13 cellular contexts compared by ENCODE assay signal in the genomic region with DNA sequence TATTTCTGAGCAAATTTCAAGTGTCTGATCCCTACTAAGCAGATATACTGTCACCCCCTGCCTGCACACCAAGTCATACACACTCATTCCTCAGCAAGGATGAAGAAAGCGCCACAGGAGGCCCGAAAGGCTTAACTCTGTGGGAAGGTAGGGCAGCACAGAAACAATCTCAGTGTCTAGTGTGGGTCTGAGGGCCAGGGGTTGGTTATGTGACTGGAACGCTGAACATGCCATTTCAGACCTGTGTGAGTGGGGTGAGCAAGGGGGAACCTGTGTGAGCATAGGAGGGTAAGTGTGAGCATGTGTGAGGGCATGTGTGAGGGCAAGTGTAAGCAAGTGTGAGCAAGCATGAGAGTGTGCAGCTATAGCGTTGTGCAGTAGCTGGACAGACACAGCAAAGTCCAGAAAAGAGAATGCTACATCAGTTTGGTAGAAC. TPM values are rescaled to one million over a fixed set of nuclear protein-coding genes. Genes with fewer than 3 reads are reported as not detected.
A peak's percentile ranks its signal among the peaks of the same experiment; 100 is the strongest.
DNase-seq lines count a peak whose midpoint lies in the region; ATAC-seq, FAIRE-seq and TF ChIP-seq lines count a peak whose summit lies in the region.
"Had no signal": no experiment of that assay in that cellular context is flagged by ENCODE, and none has a peak within 500 bp of the region (broad histone marks: within the 10 kb centered on the region; RNA-seq: fewer than 3 reads in every experiment).

No MANE protein-coding gene starts in this region.

- no peaks in the 10 kb centered on the region for H3F3A ChIP-seq in Loucy (ENCODE audit: low read depth)

- FAIRE-seq in D721Med (lab: Jason Lieb, UNC) = no peak

- H3K4ac ChIP-seq in trophoblast cell (ENCODE audit: low read depth, low read length) = no peak overlapping the region

- peaks cover 5% of the 10 kb centered on the region for H3K79me1 ChIP-seq in trophoblast cell (ENCODE audit: low read length)

- H3K9me2 ChIP-seq in Loucy (replicated peaks; ENCODE audit: low read depth, low read length) = no peaks in the 10 kb centered on the region

- peaks cover 100% of the 10 kb centered on the region for H3K79me2 ChIP-seq in Loucy (ENCODE audit: insufficient read depth, low read length)
- H3K79me2 ChIP-seq in trophoblast cell (ENCODE audit: control insufficient read depth, insufficient read depth, low read length, poor library complexity) = peaks cover 5% of the 10 kb centered on the region

- no peak overlapping the region for H3K14ac ChIP-seq in trophoblast cell (ENCODE audit: low read length)

- peak overlapping the region; percentile 91 to 100 (median 98) for H3K4me3 Mint-ChIP-seq in CD4-positive, CD25-positive, alpha-beta regulatory T cell
- H3K4me3 Mint-ChIP-seq: GM23338 had no signal

- H3K23ac ChIP-seq in trophoblast cell (ENCODE audit: low read length) = peak overlapping the region; percentile 24

- H4K12ac ChIP-seq in trophoblast cell (ENCODE audit: low read depth, low read length) = no peak overlapping the region

- ATAC-seq in CD4-positive, CD25-positive, alpha-beta regulatory T cell (ENCODE audit: low read depth in 2 of 2) = no peak
- no peak for ATAC-seq in GM21447 (IDR thresholded peaks at IDR 0.05; ENCODE audit: unreplicated experiment)
- ATAC-seq: GM23338, Panc1 had no signal

- H3K27ac ChIP-seq in CD4-positive, CD25-positive, alpha-beta regulatory T cell (ENCODE audit: insufficient read depth, low read length, poor library complexity, severe bottlenecking) = peak overlapping the region; percentile 79
- peak overlapping the region; percentile 93 for H3K27ac ChIP-seq in effector memory CD4-positive, alpha-beta T cell (ENCODE audit: insufficient read depth, low read length, poor library complexity, severe bottlenecking)
- no peak overlapping the region for H3K27ac ChIP-seq in trophoblast cell (ENCODE audit: low read depth, low read length)

- peaks cover 80% of the 10 kb centered on the region for H4K20me1 ChIP-seq in Loucy (ENCODE audit: insufficient read depth, low read length, poor library complexity, severe bottlenecking)

- TF ChIP-seq CTCF in Loucy (conservative IDR thresholded peaks at IDR 0.05; ENCODE audit: low read length) (no peak), D721Med (IDR thresholded peaks at IDR 0.05; ENCODE audit: insufficient read depth, missing control alignments) (no peak)

- no peaks in the 10 kb centered on the region for H3K9me3 ChIP-seq in CD4-positive, CD25-positive, alpha-beta regulatory T cell (ENCODE audit: control insufficient read depth in 2 of 2, low read length in 2 of 2)
- H3K9me3 ChIP-seq in Loucy (ENCODE audit: insufficient read depth, low read depth, low read length) = no peaks in the 10 kb centered on the region
- no peaks in the 10 kb centered on the region for H3K9me3 ChIP-seq in effector memory CD4-positive, alpha-beta T cell (ENCODE audit: control insufficient read depth, low read length)
- H3K9me3 ChIP-seq in trophoblast cell (ENCODE audit: insufficient read depth, low read depth, low read length) = peaks cover 1% of the 10 kb centered on the region

- DNase-seq in CD4-positive, CD25-positive, alpha-beta regulatory T cell = no peak
- no peak for DNase-seq in effector memory CD4-positive, alpha-beta T cell
- DNase-seq in trophoblast cell (no peak), NCI-H1417 (lab: John Stamatoyannopoulos, UW) (no peak), D721Med (ENCODE audit: insufficient read length, low spot score) (no peak), NCI-H128 (lab: John Stamatoyannopoulos, UW; ENCODE audit: unreplicated experiment) (no peak)
- DNase-seq: activated CD4-positive, CD25-positive, alpha-beta regulatory T cell; NCI-H1417 treated with DMSO at 0.1 percent for 48 hours had no signal

- H3K4me2 ChIP-seq in Loucy (ENCODE audit: low read depth, low read length, poor library complexity, severe bottlenecking) (peak overlapping the region; percentile 96), trophoblast cell (ENCODE audit: low read length) (no peak overlapping the region)
- H3K4me2 ChIP-seq: GM23338 had no signal

- H3K27me3 Mint-ChIP-seq in CD4-positive, CD25-positive, alpha-beta regulatory T cell = no peaks in the 10 kb centered on the region

- no peak overlapping the region for H3K18ac ChIP-seq in trophoblast cell (ENCODE audit: low read length)

- H3K36me3 Mint-ChIP-seq in CD4-positive, CD25-positive, alpha-beta regulatory T cell = peaks cover 61% of the 10 kb centered on the region

- no peak overlapping the region for H2BK120ac ChIP-seq in trophoblast cell (ENCODE audit: insufficient read depth, low read length, poor library complexity)

- no peaks in the 10 kb centered on the region for H3K27me3 ChIP-seq in CD4-positive, CD25-positive, alpha-beta regulatory T cell (ENCODE audit: control insufficient read depth, insufficient read depth, low read length)
- H3K27me3 ChIP-seq in Loucy (ENCODE audit: insufficient read depth, low read length, poor library complexity, severe bottlenecking) (no peaks in the 10 kb centered on the region), trophoblast cell (ENCODE audit: insufficient read depth, low read length) (peaks cover 14% of the 10 kb centered on the region)
- no peaks in the 10 kb centered on the region for H3K27me3 ChIP-seq in effector memory CD4-positive, alpha-beta T cell (replicated peaks; ENCODE audit: control insufficient read depth, insufficient read depth, low read length, poor library complexity, severe bottlenecking)

- H3K4me1 Mint-ChIP-seq in CD4-positive, CD25-positive, alpha-beta regulatory T cell = peaks cover 30 to 79% (median 49%) of the 10 kb centered on the region in 4 donors

- H3K9ac ChIP-seq in Loucy (ENCODE audit: low read depth, low read length, poor library complexity, severe bottlenecking) = peak overlapping the region; percentile 99
- no peak overlapping the region for H3K9ac ChIP-seq in trophoblast cell (ENCODE audit: low read length)

- no peak overlapping the region for H2AK5ac ChIP-seq in trophoblast cell (ENCODE audit: low read length)

- H2BK12ac ChIP-seq in trophoblast cell (ENCODE audit: low read length) = no peak overlapping the region

- no peak overlapping the region for H2BK5ac ChIP-seq in trophoblast cell (ENCODE audit: low read depth, low read length, poor library complexity)

- peak overlapping the region; percentile 83 to 99 (median 93) for H3K27ac Mint-ChIP-seq in CD4-positive, CD25-positive, alpha-beta regulatory T cell
- H3K27ac Mint-ChIP-seq: GM23338 had no signal

- no peak overlapping the region for H4K8ac ChIP-seq in trophoblast cell (ENCODE audit: low read depth, low read length)

- no CpG with 5 or more reads among the region's 4 CpGs for WGBS in trophoblast cell (ENCODE audit: extremely low coverage, insufficient coverage, insufficient read length)

- H3K9me3 Mint-ChIP-seq in CD4-positive, CD25-positive, alpha-beta regulatory T cell = no peaks in the 10 kb centered on the region
- H3K9me3 Mint-ChIP-seq: GM23338 had no signal

- H3K36me3 ChIP-seq in CD4-positive, CD25-positive, alpha-beta regulatory T cell (ENCODE audit: control insufficient read depth, insufficient read depth, low read length) = peaks cover 34% of the 10 kb centered on the region
- H3K36me3 ChIP-seq in Loucy (ENCODE audit: insufficient read depth, low read length) = peaks cover 12% of the 10 kb centered on the region; the same call in 1 of the 2 replicates
- H3K36me3 ChIP-seq in effector memory CD4-positive, alpha-beta T cell (ENCODE audit: control insufficient read depth, insufficient read depth, low read length) = peaks cover 47% of the 10 kb centered on the region
- H3K36me3 ChIP-seq in trophoblast cell (ENCODE audit: control insufficient read depth in 1 of 2, insufficient read depth in 2 of 2, low read length in 2 of 2) = peaks cover 19 to 24% of the 10 kb centered on the region in 2 experiments

- peak overlapping the region; percentile 92 for H3K4me3 ChIP-seq in CD4-positive, CD25-positive, alpha-beta regulatory T cell (ENCODE audit: low read depth, low read length)
- H3K4me3 ChIP-seq in Loucy (ENCODE audit: low read length, poor library complexity, severe bottlenecking) (peak overlapping the region; percentile 96), trophoblast cell (ENCODE audit: low read depth, low read length) (no peak overlapping the region)
- H3K4me3 ChIP-seq in effector memory CD4-positive, alpha-beta T cell (ENCODE audit: insufficient read depth, low read depth, low read length, poor library complexity, severe bottlenecking) = peak overlapping the region; percentile 100
- H3K4me3 ChIP-seq: GM23338, lung had no signal

- no peak overlapping the region for H4K91ac ChIP-seq in trophoblast cell (ENCODE audit: low read depth, low read length)

- peaks cover 79% of the 10 kb centered on the region for H3K4me1 ChIP-seq in CD4-positive, CD25-positive, alpha-beta regulatory T cell (ENCODE audit: control insufficient read depth, insufficient read depth, low read length, poor library complexity, severe bottlenecking)
- H3K4me1 ChIP-seq in Loucy (ENCODE audit: insufficient read depth, low read length, poor library complexity, severe bottlenecking) (peaks cover 74% of the 10 kb centered on the region), trophoblast cell (ENCODE audit: control insufficient read depth in 1 of 2, insufficient read depth in 2 of 2, low read length in 2 of 2) (peaks cover 3 to 15% of the 10 kb centered on the region in 2 experiments)
- peaks cover 32% of the 10 kb centered on the region for H3K4me1 ChIP-seq in effector memory CD4-positive, alpha-beta T cell (ENCODE audit: control insufficient read depth, insufficient read depth, low read length, poor library complexity, severe bottlenecking)

- H2AFZ ChIP-seq in Loucy (ENCODE audit: low read length) = no peak overlapping the region
- no peak overlapping the region for H2AFZ ChIP-seq in trophoblast cell (ENCODE audit: insufficient read depth, low read length, poor library complexity)
- H2AFZ ChIP-seq: GM23338 had no signal

RNA-seq across cellular contexts. Expression of gene ITPKB, which starts 6.2 kb away (rescaled TPM):
- 216 TPM for total RNA-seq in CD4-positive, CD25-positive, alpha-beta regulatory T cell
- polyA plus RNA-seq in CD4-positive, CD25-positive, alpha-beta regulatory T cell = 10 to 100 TPM; 38.5 to 60.2 (median 44.8) TPM
- polyA plus RNA-seq in trophoblast cell (2013) = 5.0 and 5.7 TPM in 2 replicates
